In genomic region chr17:81474958-81475357, GRCh38 we compare ENCODE assay signal across 1 cellular context.
TF ChIP-seq lines count a peak whose summit lies in the region.

No MANE protein-coding gene starts in this region.

TF ChIP-seq in K562, 482 proteins besides CTCF, POLR2A, EP300 and RAD21 (continued from another document):
- TF ChIP-seq, protein P1, sequence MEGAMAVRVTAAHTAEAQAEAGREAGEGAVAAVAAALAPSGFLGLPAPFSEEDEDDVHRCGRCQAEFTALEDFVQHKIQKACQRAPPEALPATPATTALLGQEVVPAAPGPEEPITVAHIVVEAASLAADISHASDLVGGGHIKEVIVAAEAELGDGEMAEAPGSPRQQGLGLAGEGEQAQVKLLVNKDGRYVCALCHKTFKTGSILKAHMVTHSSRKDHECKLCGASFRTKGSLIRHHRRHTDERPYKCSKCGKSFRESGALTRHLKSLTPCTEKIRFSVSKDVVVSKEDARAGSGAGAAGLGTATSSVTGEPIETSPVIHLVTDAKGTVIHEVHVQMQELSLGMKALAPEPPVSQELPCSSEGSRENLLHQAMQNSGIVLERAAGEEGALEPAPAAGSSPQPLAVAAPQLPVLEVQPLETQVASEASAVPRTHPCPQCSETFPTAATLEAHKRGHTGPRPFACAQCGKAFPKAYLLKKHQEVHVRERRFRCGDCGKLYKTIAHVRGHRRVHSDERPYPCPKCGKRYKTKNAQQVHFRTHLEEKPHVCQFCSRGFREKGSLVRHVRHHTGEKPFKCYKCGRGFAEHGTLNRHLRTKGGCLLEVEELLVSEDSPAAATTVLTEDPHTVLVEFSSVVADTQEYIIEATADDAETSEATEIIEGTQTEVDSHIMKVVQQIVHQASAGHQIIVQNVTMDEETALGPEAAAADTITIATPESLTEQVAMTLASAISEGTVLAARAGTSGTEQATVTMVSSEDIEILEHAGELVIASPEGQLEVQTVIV (CRISPR knock-in tag; IDR thresholded peaks at IDR 0.05; ENCODE audit: borderline replicate concordance) = no peak
- TF ChIP-seq USF2 (CRISPR knock-in tag; IDR thresholded peaks at IDR 0.05) = no peak
- TF ChIP-seq NR2C1 (IDR thresholded peaks at IDR 0.05) = no peak
- no peak for TF ChIP-seq NR2C1 (tag; IDR thresholded peaks at IDR 0.05)
- no peak for TF ChIP-seq LEF1 (IDR thresholded peaks at IDR 0.05)
- TF ChIP-seq CBX5 (IDR thresholded peaks at IDR 0.05; ENCODE audit: borderline replicate concordance, low read depth) = no peak
- no peak for TF ChIP-seq ZBTB11 (CRISPR knock-in tag; IDR thresholded peaks at IDR 0.05)
- TF ChIP-seq ELF4 (CRISPR knock-in tag; IDR thresholded peaks at IDR 0.05) = no peak
